Comparison of ENCODE assay signal across 18 cellular contexts in the genomic region with DNA sequence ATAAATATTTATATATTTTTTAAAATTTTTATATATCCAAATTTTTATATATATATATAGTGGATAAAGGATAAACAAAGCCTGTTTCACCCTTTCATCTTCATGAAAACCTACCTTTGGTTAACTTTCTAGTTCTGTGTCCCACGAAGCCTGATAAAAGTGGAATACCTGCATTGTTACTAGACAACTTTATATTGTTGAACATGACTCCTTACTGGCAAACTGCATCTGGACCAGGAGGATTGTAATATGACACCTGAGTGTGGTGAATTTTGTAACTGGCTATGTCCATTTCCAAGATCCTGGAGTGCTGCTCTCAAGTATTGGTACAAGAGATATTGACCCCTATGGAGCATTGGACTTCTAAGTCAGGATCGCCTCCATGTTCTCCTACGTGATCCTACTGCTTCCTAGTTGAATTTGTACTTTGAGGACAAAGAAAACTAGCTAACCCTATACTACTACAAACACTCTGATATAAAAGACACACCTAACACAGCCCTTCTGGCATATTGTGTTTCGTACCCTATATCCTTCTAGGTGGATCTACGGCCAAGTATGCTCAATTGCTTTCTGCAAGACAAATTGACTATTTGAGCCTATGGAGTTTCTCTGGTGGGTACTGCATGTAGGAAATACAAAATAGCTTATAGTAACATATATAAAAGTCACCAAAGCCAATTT.
DNase-seq lines count a peak whose midpoint lies in the region; TF ChIP-seq lines count a peak whose summit lies in the region.
"Had no signal": no experiment of that assay in that cellular context is flagged by ENCODE, and none has a peak within 500 bp of the region (broad histone marks: within the 10 kb centered on the region; RNA-seq: fewer than 3 reads in every experiment).

No MANE protein-coding gene starts in this region.

- intact Hi-C loops in MCF 10A (cut with micrococcal nuclease) (no loop called here), breast epithelium (cut with DNase I; ENCODE audit: low total_unique reads) (no loop called here), esophagus muscularis mucosa (cut with DNase I) (no loop called here)

- no peaks in the 10 kb centered on the region for H3K4me1 Mint-ChIP-seq in MCF 10A (ENCODE audit: insufficient read depth, unreplicated experiment)

- H3K27me3 Mint-ChIP-seq in MCF 10A (ENCODE audit: insufficient read depth, unreplicated experiment): no peaks in the 10 kb centered on the region
- H3K27me3 Mint-ChIP-seq: CD4-positive, alpha-beta T cell had no signal

- H3K36me3 Mint-ChIP-seq in MCF 10A (ENCODE audit: insufficient read depth, unreplicated experiment): no peaks in the 10 kb centered on the region

- H3K9me3 ChIP-seq in breast epithelium (no peaks in the 10 kb centered on the region), esophagus muscularis mucosa (no peaks in the 10 kb centered on the region)
- H3K9me3 ChIP-seq: A549 had no signal

- H3K9me3 Mint-ChIP-seq in MCF 10A (ENCODE audit: unreplicated experiment): no peaks in the 10 kb centered on the region
- H3K9me3 Mint-ChIP-seq: CD4-positive, alpha-beta T cell; HFFc6 had no signal

- no peak overlapping the region for H3K27ac ChIP-seq in breast epithelium
- no peak overlapping the region for H3K27ac ChIP-seq in esophagus muscularis mucosa (replicated peaks in 1 of 4)
- H3K27ac ChIP-seq: A549, SK-N-MC had no signal

- no peak overlapping the region for H3K27ac Mint-ChIP-seq in MCF 10A (ENCODE audit: low read depth, unreplicated experiment)
- H3K27ac Mint-ChIP-seq: CD4-positive, alpha-beta T cell; HFFc6 had no signal

- no peak for TF ChIP-seq EP300 in esophagus muscularis mucosa (IDR thresholded peaks at IDR 0.05)

- H3K4me3 Mint-ChIP-seq in MCF 10A (ENCODE audit: unreplicated experiment): no peak overlapping the region
- H3K4me3 Mint-ChIP-seq: CD4-positive, alpha-beta T cell; HFFc6 had no signal

- TF ChIP-seq POLR2A in breast epithelium (IDR thresholded peaks at IDR 0.05): no peak
- no peak for TF ChIP-seq POLR2A in esophagus muscularis mucosa (IDR thresholded peaks at IDR 0.05; ENCODE audit: low read depth)

- TF ChIP-seq CTCF in MCF 10A (IDR thresholded peaks at IDR 0.05; ENCODE audit: unreplicated experiment): no peak
- no peak for TF ChIP-seq CTCF in breast epithelium (IDR thresholded peaks at IDR 0.05)
- no peak for TF ChIP-seq CTCF in esophagus muscularis mucosa (IDR thresholded peaks at IDR 0.05)

- WGBS in esophagus muscularis mucosa: 82% methylated on average over 5 of the region's 5 CpGs

- CTCF ChIA-PET in MCF 10A (lab: Yijun Ruan, JAX): interaction anchor here (0.6 kb wide), 1 partner anchor 48 kb away, joined by 3 read pairs; no protein-coding TSS in a partner anchor

- BruUV-seq in MCF 10A (replicated peaks; lab: Mats Ljungman, UMichigan): no TSS peak

- H3K4me3 ChIP-seq in breast epithelium (no peak overlapping the region), esophagus muscularis mucosa (no peak overlapping the region)
- H3K4me3 ChIP-seq: A549, K562, SK-N-MC had no signal

- H3K27me3 ChIP-seq in breast epithelium: peaks cover 0 to 9% of the 10 kb centered on the region in 2 donors
- no peaks in the 10 kb centered on the region for H3K27me3 ChIP-seq in esophagus muscularis mucosa

- H3K36me3 ChIP-seq in breast epithelium: no peaks in the 10 kb centered on the region
- H3K36me3 ChIP-seq in esophagus muscularis mucosa: no peaks in the 10 kb centered on the region

- DNase-seq in NCI-H510A treated with DMSO at 0.1 percent for 48 hours (lab: John Stamatoyannopoulos, UW) (peak; percentile 0), NCI-H510A (lab: John Stamatoyannopoulos, UW) (no peak), MCF 10A (ENCODE audit: unreplicated experiment) (peak; percentile 10), breast epithelium (ENCODE audit: low spot score in 2 of 2) (no peak), SK-N-DZ (ENCODE audit: low spot score) (peak; percentile 3), esophagus muscularis mucosa (ENCODE audit: extremely low spot score) (no peak), NCI-H446 treated with DMSO at 0.1 percent for 48 hours (lab: John Stamatoyannopoulos, UW) (no peak)
- DNase-seq: CD4-positive, alpha-beta T cell; DMS79 treated with DMSO at 0.1 percent for 48 hours; H7; HFFc6; NCI-H1048; NCI-H1436; NCI-H524 treated with DMSO at 0.1 percent for 48 hours; Right ventricle myocardium superior had no signal

- H3K4me1 ChIP-seq in breast epithelium (no peaks in the 10 kb centered on the region), esophagus muscularis mucosa (no peaks in the 10 kb centered on the region)
- H3K4me1 ChIP-seq: A549 had no signal

- POLR2A ChIA-PET in MCF 10A (lab: Yijun Ruan, JAX): no interaction called here

Comparison
In these comparisons a context has a peak if more than half of its experiments do, and no peak if none do; other contexts are left out.
1. DNase-seq: peak in NCI-H510A treated with DMSO at 0.1 percent for 48 hours (single experiment), MCF 10A (single experiment) and SK-N-DZ (single experiment); none in NCI-H510A (single experiment), breast epithelium (0 of 2), esophagus muscularis mucosa (single experiment) and NCI-H446 treated with DMSO at 0.1 percent for 48 hours (single experiment).